In genomic region chr15:38646716-38647115, GRCh38 we compare ENCODE assay signal across 11 cellular contexts.
"Had no signal": no experiment of that assay in that cellular context is flagged by ENCODE, and none has a peak within 500 bp of the region (broad histone marks: within the 10 kb centered on the region; RNA-seq: fewer than 3 reads in every experiment).

No MANE protein-coding gene starts in this region.

- H3K9me3 Mint-ChIP-seq: dendritic cell treated with granulocyte-macrophage colony-stimulating factor and Interleukin-4, amounts not matched to agents 40 ng/mL and 50 ng/mL, for 4 days had no signal

- H3K27ac Mint-ChIP-seq: dendritic cell treated with granulocyte-macrophage colony-stimulating factor and Interleukin-4, amounts not matched to agents 40 ng/mL and 50 ng/mL, for 4 days; neural progenitor cell had no signal

- DNase-seq: activated CD8-positive, alpha-beta memory T cell treated with anti-CD3 and anti-CD28 coated beads for 24 hours; activated gamma-delta T cell; kidney glomerular epithelial cell; mesendoderm; ovary; stimulated activated CD4-positive, alpha-beta T cell treated with anti-CD3 and anti-CD28 coated beads, Interleukin-2, amount 100 ng/mL, for 48 hours; stimulated activated naive CD4-positive, alpha-beta T cell treated with Interleukin-2 at 50 U/mL for 16 hours had no signal

- H3K27me3 Mint-ChIP-seq: dendritic cell treated with granulocyte-macrophage colony-stimulating factor and Interleukin-4, amounts not matched to agents 40 ng/mL and 50 ng/mL, for 4 days had no signal

- H3K36me3 Mint-ChIP-seq: neural progenitor cell had no signal

- H3K4me3 Mint-ChIP-seq: dendritic cell treated with granulocyte-macrophage colony-stimulating factor and Interleukin-4, amounts not matched to agents 40 ng/mL and 50 ng/mL, for 4 days; neural progenitor cell had no signal

- ATAC-seq: activated CD4-positive, CD25-positive, alpha-beta regulatory T cell treated with anti-CD3 and anti-CD28 coated beads, Interleukin-2, amount 50 U/mL, for 24 hours; SK-N-SH treated with all-trans-retinoic acid at 6 μM for 48 hours had no signal
